ENCODE assay signal across 15 cellular contexts in the genomic region with DNA sequence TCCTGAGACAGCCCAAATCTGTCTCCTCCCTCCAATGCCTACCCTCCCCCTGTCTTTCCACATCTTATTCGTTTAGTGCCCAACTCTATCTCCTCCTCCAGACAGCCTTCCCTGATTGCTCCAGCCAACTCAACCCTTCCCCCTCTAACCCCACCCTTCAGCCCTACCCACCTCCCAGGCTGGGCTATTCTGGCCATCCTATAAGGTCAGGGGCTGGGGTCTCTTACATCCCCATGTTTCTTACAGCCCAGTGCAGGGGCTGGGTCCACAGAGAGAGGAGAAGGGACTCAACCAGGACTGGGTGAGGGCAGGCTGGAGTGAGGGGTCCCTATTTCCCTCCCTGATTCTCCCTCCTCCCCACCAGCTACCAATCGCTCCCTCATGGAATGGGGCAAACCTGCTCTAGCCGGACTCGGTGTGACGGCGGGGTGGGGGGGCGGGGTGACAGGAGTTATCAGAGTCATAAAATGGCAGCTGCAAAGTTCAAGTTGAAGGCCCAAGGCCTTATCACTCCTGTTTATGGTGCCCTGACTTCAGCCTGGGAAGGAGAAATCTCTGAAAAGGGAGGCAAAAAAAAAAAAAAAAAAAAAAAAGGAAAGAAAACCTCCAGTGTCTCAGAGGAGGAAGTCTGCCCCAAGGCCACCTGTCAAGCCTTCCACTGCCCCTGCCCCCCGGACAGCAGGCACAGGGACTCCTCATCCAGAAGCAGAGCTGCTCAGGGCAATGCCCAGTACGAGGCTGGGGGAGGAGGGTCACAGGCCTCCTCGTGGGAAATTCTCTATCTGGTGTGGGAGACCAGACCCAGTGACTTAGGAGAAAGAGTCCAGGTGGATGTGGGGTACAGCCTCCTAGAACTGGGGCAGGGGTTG. TPM values are rescaled to one million over a fixed set of nuclear protein-coding genes. Genes with fewer than 3 reads are reported as not detected.
DNase-seq lines count a peak whose midpoint lies in the region; ATAC-seq, FAIRE-seq and TF ChIP-seq lines count a peak whose summit lies in the region.
"Had no signal": no experiment of that assay in that cellular context is flagged by ENCODE, and none has a peak within 500 bp of the region (broad histone marks: within the 10 kb centered on the region; RNA-seq: fewer than 3 reads in every experiment).

No MANE protein-coding gene starts in this region.

- H3K4me3 Mint-ChIP-seq in activated naive CD4-positive, alpha-beta T cell treated with anti-CD3 and anti-CD28 coated beads, Interleukin-2, amount 10 ng/mL, durations not matched to agents 7 days and 5 days = peak overlapping the region; percentile 52
- peak overlapping the region; percentile 24 to 50 for H3K4me3 Mint-ChIP-seq in activated T-cell treated with anti-CD3 and anti-CD28 coated beads, Interleukin-2, amount 50 U/mL, for 72 hours
- H3K4me3 Mint-ChIP-seq: nephron progenitor cell had no signal

- 9 to 60% methylated on average over 1 to 10 of the region's 10 CpGs for WGBS in transverse colon (ENCODE audit: low coverage in 1 of 2), 2 donors

- FAIRE-seq in kidney (lab: Jason Lieb, UNC) = no peak
- FAIRE-seq: colon, GM12878 had no signal

- no peak for TF ChIP-seq EP300 in transverse colon (IDR thresholded peaks at IDR 0.05; ENCODE audit: low read depth)

- no peak overlapping the region for H3K27ac Mint-ChIP-seq in activated naive CD4-positive, alpha-beta T cell treated with anti-CD3 and anti-CD28 coated beads, Interleukin-2, amount 10 ng/mL, durations not matched to agents 7 days and 5 days
- no peak overlapping the region for H3K27ac Mint-ChIP-seq in activated T-cell treated with anti-CD3 and anti-CD28 coated beads, Interleukin-2, amount 50 U/mL, for 72 hours
- H3K27ac Mint-ChIP-seq: activated CD4-positive, alpha-beta T cell treated with anti-CD3 and anti-CD28 coated beads for 36 hours; nephron progenitor cell had no signal

- DNase-seq in activated naive CD4-positive, alpha-beta T cell treated with anti-CD3 and anti-CD28 coated beads, Interleukin-2, amount 10 ng/mL, durations not matched to agents 7 days and 5 days = peak; percentile 5
- DNase-seq in activated naive CD4-positive, alpha-beta T cell (lab: John Stamatoyannopoulos, UW) = no peak
- no peak for DNase-seq in activated T-cell treated with anti-CD3 and anti-CD28 coated beads, Interleukin-2, amount 50 U/mL, for 72 hours
- peak; percentile 49 for DNase-seq in mesenteric fat pad (ENCODE audit: low spot score)
- peak; percentile 58 for DNase-seq in transverse colon
- DNase-seq in kidney = no peak
- no peak for DNase-seq in DMS53 treated with DMSO at 0.1 percent for 48 hours (lab: John Stamatoyannopoulos, UW; ENCODE audit: unreplicated experiment)
- DNase-seq in hypothalamus (lab: John Stamatoyannopoulos, UW) = no peak
- DNase-seq: DMS53; NCI-H2107; nephron progenitor cell; NK-92 treated with Interleukin-12 subunit alpha and Interleukin-12 subunit beta, amount 100 ng/mL, for 24 hours had no signal

- H3K9ac ChIP-seq in kidney (ENCODE audit: low read length in 2 of 2) = no peak overlapping the region

- H3K4me1 Mint-ChIP-seq in activated naive CD4-positive, alpha-beta T cell treated with anti-CD3 and anti-CD28 coated beads, Interleukin-2, amount 10 ng/mL, durations not matched to agents 7 days and 5 days = peaks cover 66% of the 10 kb centered on the region
- peaks cover 54% of the 10 kb centered on the region for H3K4me1 Mint-ChIP-seq in activated T-cell treated with anti-CD3 and anti-CD28 coated beads, Interleukin-2, amount 50 U/mL, for 72 hours (ENCODE audit: low read depth)

- no peak for ATAC-seq in activated T-cell treated with anti-CD3 and anti-CD28 coated beads, Interleukin-2, amount 50 U/mL, for 72 hours (replicated peaks in 1 of 2)
- ATAC-seq: activated CD4-positive, alpha-beta T cell treated with anti-CD3 and anti-CD28 coated beads for 36 hours; GM12878 had no signal

- TF ChIP-seq CTCF in transverse colon (IDR thresholded peaks at IDR 0.05) (no peak), kidney (IDR thresholded peaks at IDR 0.05; ENCODE audit: borderline replicate concordance, extremely low read depth, insufficient read depth) (no peak)

- H3K4me1 ChIP-seq in transverse colon (peaks cover 21 to 73% (median 57%) of the 10 kb centered on the region in 4 donors), kidney (ENCODE audit: control insufficient read depth in 1 of 2, insufficient read depth in 1 of 2, low read depth in 1 of 2, low read length in 2 of 2) (peaks cover 0 to 11% of the 10 kb centered on the region in 2 donors)

- H3K9me3 ChIP-seq in transverse colon = no peaks in the 10 kb centered on the region
- no peaks in the 10 kb centered on the region for H3K9me3 ChIP-seq in kidney (ENCODE audit: control insufficient read depth in 1 of 2, low read length in 2 of 2)

- H3K27me3 Mint-ChIP-seq in activated naive CD4-positive, alpha-beta T cell treated with anti-CD3 and anti-CD28 coated beads, Interleukin-2, amount 10 ng/mL, durations not matched to agents 7 days and 5 days = peaks cover 31% of the 10 kb centered on the region
- H3K27me3 Mint-ChIP-seq in activated T-cell treated with anti-CD3 and anti-CD28 coated beads, Interleukin-2, amount 50 U/mL, for 72 hours (ENCODE audit: low read depth) = peaks cover 21% of the 10 kb centered on the region

- intact Hi-C loops in transverse colon (cut with DNase I; ENCODE audit: low total_unique reads) (no loop called here), kidney (cut with DNase I) (no loop called here)

- H3K4me3 ChIP-seq in transverse colon (peak overlapping the region in 1 of 4 donors; percentile 56), kidney (ENCODE audit: low read length in 2 of 2) (no peak overlapping the region)
- H3K4me3 ChIP-seq: GM12878 had no signal

- peaks cover 29% of the 10 kb centered on the region for H3K27me3 ChIP-seq in transverse colon

- no peak for TF ChIP-seq POLR2A in transverse colon (IDR thresholded peaks at IDR 0.05)

- in situ Hi-C loops in transverse colon (cut with MboI; ENCODE audit: low pct_ligation_motif_present in 1 of 4, low pct_unique_long_range_greater_than_20kb in 1 of 4, low sequenced_read_pairs in 3 of 4) = no loop called here

- no peaks in the 10 kb centered on the region for H3K36me3 ChIP-seq in transverse colon
- H3K36me3 ChIP-seq in kidney (ENCODE audit: control insufficient read depth in 1 of 2, insufficient read depth in 2 of 2, low read length in 2 of 2) = no peaks in the 10 kb centered on the region

- CTCF ChIA-PET in activated naive CD4-positive, alpha-beta T cell treated with anti-CD3 and anti-CD28 coated beads, Interleukin-2, amount 10 ng/mL, durations not matched to agents 7 days and 5 days (lab: Charles Lee) = interaction anchor here (1.8 to 7.2 kb wide), 2 partner anchors 12 to 33 kb away, joined by 7 to 113 read pairs; no protein-coding TSS in a partner anchor

- H3K27ac ChIP-seq in transverse colon (peak overlapping the region; percentile 81 to 92 (median 87)), kidney (ENCODE audit: low read depth in 2 of 2, low read length in 2 of 2) (no peak overlapping the region)

- H3K9me3 Mint-ChIP-seq in activated naive CD4-positive, alpha-beta T cell treated with anti-CD3 and anti-CD28 coated beads, Interleukin-2, amount 10 ng/mL, durations not matched to agents 7 days and 5 days = no peaks in the 10 kb centered on the region
- no peaks in the 10 kb centered on the region for H3K9me3 Mint-ChIP-seq in activated T-cell treated with anti-CD3 and anti-CD28 coated beads, Interleukin-2, amount 50 U/mL, for 72 hours
- H3K9me3 Mint-ChIP-seq: nephron progenitor cell had no signal

- H3K36me3 Mint-ChIP-seq in activated naive CD4-positive, alpha-beta T cell treated with anti-CD3 and anti-CD28 coated beads, Interleukin-2, amount 10 ng/mL, durations not matched to agents 7 days and 5 days = peaks cover 6% of the 10 kb centered on the region
- no peaks in the 10 kb centered on the region for H3K36me3 Mint-ChIP-seq in activated T-cell treated with anti-CD3 and anti-CD28 coated beads, Interleukin-2, amount 50 U/mL, for 72 hours (ENCODE audit: insufficient read depth in 2 of 2)

RNA-seq across cellular contexts. Expression of gene VIPR1, which starts 2.1 kb away (rescaled TPM):
- total RNA-seq in activated T-cell treated with anti-CD3 and anti-CD28 coated beads, Interleukin-2, amount 50 U/mL, for 72 hours = 1 to 10 TPM; 5.6 to 6.6 TPM
- total RNA-seq in mesenteric fat pad (2.4 TPM), transverse colon (100 to 1,000 TPM; 121 to 565 (median 254) TPM), kidney (4.9 TPM)
- 5.3 TPM for polyA plus RNA-seq in kidney (ENCODE audit: insufficient read depth, low read depth, low replicate concordance)

Comparison
In these comparisons a context has a peak if more than half of its experiments do, and no peak if none do; other contexts are left out.
1. DNase-seq: peak in activated naive CD4-positive, alpha-beta T cell treated with anti-CD3 and anti-CD28 coated beads, Interleukin-2, amount 10 ng/mL, durations not matched to agents 7 days and 5 days (single experiment), mesenteric fat pad (single experiment) and transverse colon (single experiment); none in activated naive CD4-positive, alpha-beta T cell (0 of 4), activated T-cell treated with anti-CD3 and anti-CD28 coated beads, Interleukin-2, amount 50 U/mL, for 72 hours (0 of 2), kidney (single experiment), DMS53 treated with DMSO at 0.1 percent for 48 hours (single experiment) and hypothalamus (0 of 51).
2. H3K27ac ChIP-seq: peak in transverse colon (4 of 4); none in kidney (0 of 2).
3. RNA of gene VIPR1, which starts 2.1 kb away (total RNA-seq): 121 to 565 TPM in transverse colon; 5.6 to 6.6 TPM in activated T-cell treated with anti-CD3 and anti-CD28 coated beads, Interleukin-2, amount 50 U/mL, for 72 hours, 4.9 TPM in kidney (single experiment) and 2.4 TPM in mesenteric fat pad (single experiment); every median in the first group is over 10 times any median in the second.